Comparison of ENCODE assay signal across 16 cellular contexts in genomic region chr22:35617137-35617755, GRCh38. TPM values are rescaled to one million over a fixed set of nuclear protein-coding genes. Genes with fewer than 3 reads are reported as not detected.
DNase-seq lines count a peak whose midpoint lies in the region; ATAC-seq and TF ChIP-seq lines count a peak whose summit lies in the region.
"Had no signal": no experiment of that assay in that cellular context is flagged by ENCODE, and none has a peak within 500 bp of the region (broad histone marks: within the 10 kb centered on the region; RNA-seq: fewer than 3 reads in every experiment).

Gene MB (minus strand): TSS chr22:35617329. CDS start chr22:35617257, 72 bp downstream.

- in situ Hi-C loops in gastrocnemius medialis (cut with MboI; ENCODE audit: low sequenced_read_pairs in 4 of 4), result no loop called here

- H3K27ac ChIP-seq in C4-2B (peak within 1 kb of the TSS; percentile 54), left ventricle myocardium inferior (replicated peaks) (peak within 1 kb of the TSS; percentile 92), gastrocnemius medialis (peak within 1 kb of the TSS; percentile 92 to 97 (median 97)), upper lobe of left lung (no peak within 1 kb of the TSS)

- H3K4me1 ChIP-seq in left ventricle myocardium inferior (peaks cover 53% of the 10 kb centered on the region), gastrocnemius medialis (peaks cover 73 to 76% of the 10 kb centered on the region in 2 donors), upper lobe of left lung (no peaks in the 10 kb centered on the region)

- TF ChIP-seq CTCF in C4-2B (conservative IDR thresholded peaks at IDR 0.05) (no peak), left ventricle myocardium inferior (IDR thresholded peaks at IDR 0.05; ENCODE audit: borderline replicate concordance) (peak; percentile 12), gastrocnemius medialis (IDR thresholded peaks at IDR 0.05 in 4 of 5, conservative IDR thresholded peaks at IDR 0.05 in 1 of 5) (peak in 2 of 5 experiments; percentile 16 to 25), upper lobe of left lung (IDR thresholded peaks at IDR 0.05) (no peak)

- no peaks in the 10 kb centered on the region for H3K9me3 ChIP-seq in left ventricle myocardium inferior (replicated peaks)
- H3K9me3 ChIP-seq in gastrocnemius medialis, result no peaks in the 10 kb centered on the region
- no peaks in the 10 kb centered on the region for H3K9me3 ChIP-seq in upper lobe of left lung

- H3K4me3 ChIP-seq in left ventricle myocardium inferior (peak within 1 kb of the TSS; percentile 68), gastrocnemius medialis (peak within 1 kb of the TSS; percentile 40 to 56 (median 50)), upper lobe of left lung (no peak within 1 kb of the TSS)

- intact Hi-C loops in left ventricle myocardium inferior (cut with micrococcal nuclease) (no loop called here), gastrocnemius medialis (cut with DNase I; ENCODE audit: low total_unique reads) (loop anchor here (1.0 to 10.0 kb wide), 3 partner anchors 26 to 848 kb away; no protein-coding TSS in a partner anchor)

- ATAC-seq in gastrocnemius medialis (peak; percentile 41 to 50), HG03135 (IDR thresholded peaks at IDR 0.05; ENCODE audit: unreplicated experiment) (no peak), upper lobe of left lung (ENCODE audit: low FRiP score in 2 of 2) (no peak)

- no peak for TF ChIP-seq EP300 in upper lobe of left lung (IDR thresholded peaks at IDR 0.05)

- H3K27me3 ChIP-seq in left ventricle myocardium inferior (ENCODE audit: low read depth), result no peaks in the 10 kb centered on the region
- H3K27me3 ChIP-seq in gastrocnemius medialis, result no peaks in the 10 kb centered on the region
- no peaks in the 10 kb centered on the region for H3K27me3 ChIP-seq in upper lobe of left lung

- DNase-seq in RPMI7951 (ENCODE audit: low read depth), result peak; percentile 25
- DNase-seq in left ventricle myocardium inferior, result peak; percentile 78
- DNase-seq in gastrocnemius medialis, result peak; percentile 93 to 98
- DNase-seq in germinal center (ENCODE audit: low spot score), result no peak
- DNase-seq in upper lobe of left lung, result no peak
- DNase-seq: ACHN; CD8-positive, alpha-beta memory T cell; MM.1S; NCI-H1105 treated with DMSO at 0.1 percent for 48 hours; NCI-H187 treated with DMSO at 0.1 percent for 48 hours; NCI-H2171; NCI-H446 treated with DMSO at 0.1 percent for 48 hours; NCI-H774 had no signal

- WGBS in upper lobe of left lung, 2 donors, result 84 to 87% methylated on average over 13 to 16 of the region's 16 CpGs

- peak; percentile 48 to 77 for TF ChIP-seq POLR2A in gastrocnemius medialis (IDR thresholded peaks at IDR 0.05)
- TF ChIP-seq POLR2A in upper lobe of left lung (IDR thresholded peaks at IDR 0.05), result no peak

- H3K36me3 ChIP-seq in left ventricle myocardium inferior (peaks cover 9% of the 10 kb centered on the region), gastrocnemius medialis (no peaks in the 10 kb centered on the region), upper lobe of left lung (no peaks in the 10 kb centered on the region)

RNA-seq across cellular contexts. Expression of gene MB, which starts in this region (rescaled TPM):
- total RNA-seq in RPMI7951 (2014; rRNA removed; shearing (Covaris generic)), result 1.3 and 2.3 TPM in 2 replicates
- total RNA-seq in left ventricle myocardium inferior, result 16,708 TPM
- total RNA-seq in gastrocnemius medialis, result over 10,000 TPM in 2 of 4 donors, 1,000 to 10,000 TPM in 2; 7,153 to 19,373 (median 11,028) TPM
- 1 to 10 TPM in 1 of 6 donors, under 1 TPM in 2, not detected in 3; 0.46 to 1.1 (median 0.98) TPM for total RNA-seq in upper lobe of left lung
- total RNA-seq: H1 had no signal

Comparison
In these comparisons a context has a peak if more than half of its experiments do, and no peak if none do; other contexts are left out.
1. RNA of gene MB (total RNA-seq): 16,708 TPM in left ventricle myocardium inferior (single experiment) and 7,153 to 19,373 TPM in gastrocnemius medialis; 1.3 to 2.3 TPM in RPMI7951 and 0.46 to 1.1 TPM in upper lobe of left lung; every median in the first group is over 1,000 times any median in the second.
2. H3K27ac ChIP-seq: peak in C4-2B (single experiment), left ventricle myocardium inferior (single experiment) and gastrocnemius medialis (4 of 4); none in upper lobe of left lung (0 of 4).
3. DNase-seq: peak in RPMI7951 (single experiment), left ventricle myocardium inferior (single experiment) and gastrocnemius medialis (2 of 2); none in germinal center (single experiment) and upper lobe of left lung (0 of 2).
4. H3K4me3 ChIP-seq: peak in left ventricle myocardium inferior (single experiment) and gastrocnemius medialis (4 of 4); none in upper lobe of left lung (0 of 4).
5. ATAC-seq: peak in gastrocnemius medialis (2 of 2); none in HG03135 (single experiment) and upper lobe of left lung (0 of 2).
6. POLR2A ChIP-seq: peak in gastrocnemius medialis (2 of 2); none in upper lobe of left lung (0 of 4).